21 cellular contexts compared by ENCODE assay signal in genomic region chr13:98060282-98060681, GRCh38.
DNase-seq lines count a peak whose midpoint lies in the region; ATAC-seq, FAIRE-seq and TF ChIP-seq lines count a peak whose summit lies in the region.
"Had no signal": no experiment of that assay in that cellular context is flagged by ENCODE, and none has a peak within 500 bp of the region (broad histone marks: within the 10 kb centered on the region; RNA-seq: fewer than 3 reads in every experiment).

No MANE protein-coding gene starts in this region.

- WGBS in HepG2 (ENCODE audit: low lambda C conversion rate), result 70% methylated on average over 3 of the region's 3 CpGs
- WGBS in right lobe of liver (ENCODE audit: insufficient coverage, low coverage, low lambda C conversion rate, missing lambda C conversion rate), result no CpG with 5 or more reads among the region's 3 CpGs

- CTCF ChIA-PET in HepG2 (lab: Yijun Ruan, JAX; ENCODE audit: low intra/inter-chr PET ratio, low total read pairs), result no interaction called here

- H3K27ac Mint-ChIP-seq in mesothelial cell of epicardium, result peak overlapping the region; percentile 10
- H3K27ac Mint-ChIP-seq: CD4-positive, alpha-beta T cell; IgD-negative memory B cell had no signal

- BruUV-seq in HepG2 (replicated peaks; lab: Mats Ljungman, UMichigan), result no TSS peak

- intact Hi-C loops in HepG2 (cut with micrococcal nuclease; ENCODE audit: unreplicated experiment), result no loop called here
- intact Hi-C loops in right lobe of liver (cut with DNase I), result no loop called here

- no peak for TF ChIP-seq CTCF in HepG2 (CRISPR knock-in tag; IDR thresholded peaks at IDR 0.05)
- TF ChIP-seq CTCF in right lobe of liver (IDR thresholded peaks at IDR 0.05), result no peak
- TF ChIP-seq CTCF in mesothelial cell of epicardium (IDR thresholded peaks at IDR 0.05; ENCODE audit: unreplicated experiment), result no peak

- peaks cover 12% of the 10 kb centered on the region for H3K4me1 Mint-ChIP-seq in mesothelial cell of epicardium
- H3K4me1 Mint-ChIP-seq: IgD-negative memory B cell had no signal

- no peak for TF ChIP-seq RAD21 in HepG2 (CRISPR knock-in tag; IDR thresholded peaks at IDR 0.05)

- no peak overlapping the region for H3K4me3 ChIP-seq in HepG2 (replicated peaks in 1 of 3; ENCODE audit: insufficient read depth in 1 of 3, low read depth in 2 of 3, low read length in 3 of 3)
- no peak overlapping the region for H3K4me3 ChIP-seq in right lobe of liver
- H3K4me3 ChIP-seq in SJCRH30, result no peak overlapping the region
- H3K4me3 ChIP-seq: BLaER1 had no signal

- no peak overlapping the region for H2AFZ ChIP-seq in HepG2 (ENCODE audit: low read length)

- H3K36me3 Mint-ChIP-seq in mesothelial cell of epicardium, result no peaks in the 10 kb centered on the region
- H3K36me3 Mint-ChIP-seq: IgD-negative memory B cell had no signal

- no peak overlapping the region for H3K4me2 ChIP-seq in HepG2 (ENCODE audit: low read depth, low read length)
- H3K4me2 ChIP-seq: BLaER1, SK-N-SH had no signal

- H3K27ac ChIP-seq in HepG2 (ENCODE audit: extremely low read length, insufficient read depth, low read length) (no peak overlapping the region), right lobe of liver (no peak overlapping the region), SJCRH30 (no peak overlapping the region)
- H3K27ac ChIP-seq: BLaER1 had no signal

- no peak for ATAC-seq in HepG2
- ATAC-seq in right lobe of liver, result no peak
- ATAC-seq in GM19463 (IDR thresholded peaks at IDR 0.05; ENCODE audit: unreplicated experiment), result no peak

- no peaks in the 10 kb centered on the region for H4K20me1 ChIP-seq in HepG2 (ENCODE audit: insufficient read depth, low read length)
- H4K20me1 ChIP-seq: BLaER1 had no signal

- no peaks in the 10 kb centered on the region for H3K9me3 ChIP-seq in HepG2 (ENCODE audit: low read length)
- no peaks in the 10 kb centered on the region for H3K9me3 ChIP-seq in right lobe of liver
- no peaks in the 10 kb centered on the region for H3K9me3 ChIP-seq in SJCRH30 (replicated peaks)
- H3K9me3 ChIP-seq: BLaER1, Caco-2, SK-N-SH had no signal

- H3K4me1 ChIP-seq in HepG2 (ENCODE audit: insufficient read depth, low read length) (peaks cover 32% of the 10 kb centered on the region), right lobe of liver (no peaks in the 10 kb centered on the region), SJCRH30 (peaks cover 7% of the 10 kb centered on the region; the same call in 1 of the 2 replicates)

- H3K27me3 Mint-ChIP-seq in mesothelial cell of epicardium (ENCODE audit: low read depth), result no peaks in the 10 kb centered on the region

- TF ChIP-seq EP300 in HepG2 (IDR thresholded peaks at IDR 0.05; ENCODE audit: low read depth in 2 of 2, low read length in 2 of 2) (no peak), HepG2 (CRISPR knock-in tag; IDR thresholded peaks at IDR 0.05; ENCODE audit: borderline replicate concordance) (no peak)

- TF ChIP-seq POLR2A in HepG2 (IDR thresholded peaks at IDR 0.05; ENCODE audit: insufficient read depth in 1 of 2, low read depth in 2 of 2, low read length in 2 of 2) (no peak), right lobe of liver (IDR thresholded peaks at IDR 0.05) (no peak)

- no peak overlapping the region for H3K9ac ChIP-seq in HepG2 (ENCODE audit: insufficient read depth, low read depth, low read length)
- H3K9ac ChIP-seq: BLaER1, SK-N-SH had no signal

- H3K4me3 Mint-ChIP-seq in mesothelial cell of epicardium, result no peak overlapping the region
- H3K4me3 Mint-ChIP-seq: CD4-positive, alpha-beta T cell; IgD-negative memory B cell had no signal

- FAIRE-seq in HepG2 (lab: Jason Lieb, UNC), result no peak
- FAIRE-seq: G401.6, GM12892, H1 had no signal

- no peaks in the 10 kb centered on the region for H3K9me3 Mint-ChIP-seq in mesothelial cell of epicardium
- H3K9me3 Mint-ChIP-seq: CD4-positive, alpha-beta T cell had no signal

- in situ Hi-C loops in HepG2 (cut with HindIII; ENCODE audit: extremely low pct_ligation_motif_present, low pct_unique_long_range_greater_than_20kb), result no loop called here

- H3K79me2 ChIP-seq in HepG2 (ENCODE audit: insufficient read depth, low read length), result no peaks in the 10 kb centered on the region

- no peak for DNase-seq in HepG2 (ENCODE audit: low spot score)
- no peak for DNase-seq in right lobe of liver
- peak; percentile 26 to 45 for DNase-seq in SJCRH30
- DNase-seq in mesothelial cell of epicardium (ENCODE audit: low spot score in 2 of 2, unreplicated experiment in 2 of 2), result no peak
- DNase-seq in RPMI8226, result no peak
- DNase-seq in dermis blood vessel endothelial cell, result no peak
- DNase-seq: Caco-2; CD4-positive, alpha-beta T cell; NCI-H1417; NCI-H1694 treated with DMSO at 0.1 percent for 48 hours; NCI-H2081 treated with DMSO at 0.1 percent for 48 hours; NCI-H2171 treated with DMSO at 0.1 percent for 48 hours; NCI-H524 treated with DMSO at 0.1 percent for 48 hours; SHP77; SK-N-SH had no signal

- POLR2A ChIA-PET in HepG2 (lab: Yijun Ruan, JAX), result no interaction called here

- H3K27me3 ChIP-seq in HepG2 (ENCODE audit: control insufficient read depth in 1 of 2, insufficient read depth in 2 of 2, low read length in 2 of 2) (no peaks in the 10 kb centered on the region; a peak in 1 of 5 replicates), right lobe of liver (no peaks in the 10 kb centered on the region), SJCRH30 (no peaks in the 10 kb centered on the region)
- H3K27me3 ChIP-seq: BLaER1 had no signal

- no peaks in the 10 kb centered on the region for H3K36me3 ChIP-seq in HepG2 (replicated peaks in 1 of 2; ENCODE audit: control insufficient read depth in 1 of 2, insufficient read depth in 2 of 2, low read length in 2 of 2)
- no peaks in the 10 kb centered on the region for H3K36me3 ChIP-seq in right lobe of liver
- H3K36me3 ChIP-seq in SJCRH30, result no peaks in the 10 kb centered on the region
- H3K36me3 ChIP-seq: BLaER1 had no signal

TF ChIP-seq in HepG2, 621 proteins besides CTCF, POLR2A, EP300 and RAD21:
- TF ChIP-seq ZNF678 (CRISPR knock-in tag; IDR thresholded peaks at IDR 0.05) (no peak), ZBTB33 (CRISPR knock-in tag; IDR thresholded peaks at IDR 0.05) (peak; percentile 69), ZNF768 (CRISPR knock-in tag; IDR thresholded peaks at IDR 0.05) (peak; percentile 34; the same call in 1 of the 2 replicates)

Comparison
In these comparisons a context has a peak if more than half of its experiments do, and no peak if none do; other contexts are left out.
1. DNase-seq: peak in SJCRH30 (2 of 2); none in HepG2 (single experiment), right lobe of liver (0 of 3), mesothelial cell of epicardium (0 of 2), RPMI8226 (single experiment) and dermis blood vessel endothelial cell (single experiment).